Comparison of ENCODE assay signal across 8 cellular contexts in genomic region chr3:100209948-100210776, GRCh38. TPM values are rescaled to one million over a fixed set of nuclear protein-coding genes. Genes with fewer than 3 reads are reported as not detected.
DNase-seq lines count a peak whose midpoint lies in the region; ATAC-seq and TF ChIP-seq lines count a peak whose summit lies in the region.

No MANE protein-coding gene starts in this region.

- in situ Hi-C loops in IMR-90 (cut with MboI; ENCODE audit: low sequenced_read_pairs): no loop called here

- H3K56ac ChIP-seq in IMR-90 (ENCODE audit: extremely low read depth, insufficient read depth, low read length) (peak overlapping the region; percentile 53), mesendoderm (ENCODE audit: low read length) (no peak overlapping the region)

- H2BK15ac ChIP-seq in IMR-90 (ENCODE audit: low read depth, low read length): peak overlapping the region; percentile 98
- no peak overlapping the region for H2BK15ac ChIP-seq in mesendoderm (replicated peaks; ENCODE audit: low read depth)

- CTCF ChIA-PET in IMR-90 (lab: Yijun Ruan, JAX): interaction anchor here (1.0 to 1.3 kb wide), 2 partner anchors 44 to 119 kb away, joined by 3 read pairs; no protein-coding TSS in a partner anchor

- no peaks in the 10 kb centered on the region for H3K79me2 ChIP-seq in mesendoderm (ENCODE audit: control insufficient read depth, insufficient read depth, low read length)

- H3K4me3 ChIP-seq in GM12865 (ENCODE audit: low read depth, low read length) (peak overlapping the region; percentile 37; the same call in 1 of the 2 replicates), IMR-90 (ENCODE audit: insufficient read depth, low read depth, low read length) (no peak overlapping the region), esophagus muscularis mucosa (peak overlapping the region in 1 of 4 donors; percentile 21), skeletal muscle tissue (ENCODE audit: low read length in 3 of 3) (peak overlapping the region in 2 of 3 donors; percentile 33 to 48), mesendoderm (ENCODE audit: low read length) (no peak overlapping the region)

- TF ChIP-seq EP300 in esophagus muscularis mucosa (IDR thresholded peaks at IDR 0.05): no peak

- peak overlapping the region; percentile 88 for H2AK5ac ChIP-seq in IMR-90 (ENCODE audit: low read depth, low read length)
- H2AK5ac ChIP-seq in mesendoderm (ENCODE audit: low read length): no peak overlapping the region

- H2AFZ ChIP-seq in IMR-90 (replicated peaks; ENCODE audit: low read length, poor library complexity): peak overlapping the region; percentile 46

- H3K27me3 ChIP-seq in IMR-90 (ENCODE audit: control insufficient read depth, insufficient read depth, low read length) (no peaks in the 10 kb centered on the region; the same call in 1 of the 2 replicates), esophagus muscularis mucosa (no peaks in the 10 kb centered on the region), skeletal muscle tissue (ENCODE audit: control insufficient read depth in 3 of 3, insufficient read depth in 3 of 3, low read length in 3 of 3) (no peaks in the 10 kb centered on the region), mesendoderm (ENCODE audit: insufficient read depth, low read length, poor library complexity) (no peaks in the 10 kb centered on the region)

- H2BK120ac ChIP-seq in IMR-90 (ENCODE audit: low read depth, low read length) (peak overlapping the region; percentile 96), mesendoderm (ENCODE audit: low read depth, low read length) (no peak overlapping the region)

- DNase-seq in GM12865 (ENCODE audit: low read depth) (peak; percentile 62), IMR-90 (peak; percentile 30), esophagus muscularis mucosa (ENCODE audit: extremely low spot score) (peak; percentile 88), posterior vena cava (ENCODE audit: low spot score) (no peak), epidermal melanocyte (ENCODE audit: insufficient read length, low spot score) (no peak), mesendoderm (no peak)

- H3K36me3 ChIP-seq in IMR-90 (ENCODE audit: control insufficient read depth, insufficient read depth, low read length) (no peaks in the 10 kb centered on the region), esophagus muscularis mucosa (no peaks in the 10 kb centered on the region), skeletal muscle tissue (ENCODE audit: control insufficient read depth in 3 of 3, insufficient read depth in 3 of 3, low read length in 3 of 3) (no peaks in the 10 kb centered on the region), mesendoderm (ENCODE audit: control insufficient read depth, insufficient read depth, low read length) (no peaks in the 10 kb centered on the region)

- peak overlapping the region; percentile 27 to 91 for H4K8ac ChIP-seq in IMR-90 (ENCODE audit: low read depth in 2 of 2, low read length in 2 of 2)
- no peak overlapping the region for H4K8ac ChIP-seq in mesendoderm (ENCODE audit: low read depth, low read length)

- H2AK9ac ChIP-seq in IMR-90 (replicated peaks; ENCODE audit: low read depth, low read length, poor library complexity): peak overlapping the region; percentile 19

- H3K23ac ChIP-seq in IMR-90 (ENCODE audit: low read depth, low read length) (peak overlapping the region; percentile 88), mesendoderm (ENCODE audit: low read length) (no peak overlapping the region)

- POLR2A ChIA-PET in IMR-90 (lab: Charles Lee; ENCODE audit: unreplicated experiment): no interaction called here

- peak overlapping the region; percentile 25 for H3K9ac ChIP-seq in IMR-90 (ENCODE audit: low read depth, low read length)
- H3K9ac ChIP-seq in skeletal muscle tissue (ENCODE audit: low read depth in 1 of 3, low read length in 3 of 3): peak overlapping the region in 1 of 3 donors; percentile 13
- H3K9ac ChIP-seq in mesendoderm (ENCODE audit: low read length): no peak overlapping the region

- H3K4me1 ChIP-seq in IMR-90 (ENCODE audit: control insufficient read depth, insufficient read depth, low read length) (peaks cover 18% of the 10 kb centered on the region), esophagus muscularis mucosa (peaks cover 21 to 47% (median 25%) of the 10 kb centered on the region in 4 donors), skeletal muscle tissue (ENCODE audit: control insufficient read depth in 3 of 3, insufficient read depth in 3 of 3, low read length in 3 of 3) (peaks cover 9 to 12% (median 10%) of the 10 kb centered on the region in 3 donors), mesendoderm (ENCODE audit: control insufficient read depth, low read depth, low read length) (no peaks in the 10 kb centered on the region)

- H2BK20ac ChIP-seq in IMR-90 (ENCODE audit: low read depth, low read length): peak overlapping the region; percentile 83

- WGBS in IMR-90 (ENCODE audit: extremely low coverage in 2 of 2, insufficient read length in 1 of 2), 2 experiments: no CpG with 5 or more reads among the region's 2 CpGs
- 23% methylated on average over 2 of the region's 2 CpGs for WGBS in esophagus muscularis mucosa
- WGBS in mesendoderm (ENCODE audit: extremely low coverage, insufficient coverage, low lambda C conversion rate): no CpG with 5 or more reads among the region's 2 CpGs

- H3K18ac ChIP-seq in IMR-90 (ENCODE audit: low read depth, low read length): peak overlapping the region; percentile 100
- H3K18ac ChIP-seq in mesendoderm (ENCODE audit: low read length): no peak overlapping the region

- no peaks in the 10 kb centered on the region for H4K20me1 ChIP-seq in IMR-90 (ENCODE audit: insufficient read depth, low read length)

- peaks cover 6% of the 10 kb centered on the region for H3K9me1 ChIP-seq in IMR-90 (ENCODE audit: insufficient read depth, low read length)

- dilution Hi-C loops in IMR-90 (cut with HindIII; ENCODE audit: low sequenced_read_pairs, unreplicated experiment): no loop called here

- peak overlapping the region; percentile 91 for H4K91ac ChIP-seq in IMR-90 (ENCODE audit: insufficient read depth, low read depth, low read length)

- H2BK5ac ChIP-seq in IMR-90 (ENCODE audit: low read depth, low read length, poor library complexity, severe bottlenecking): peak overlapping the region; percentile 86
- no peak overlapping the region for H2BK5ac ChIP-seq in mesendoderm (ENCODE audit: low read length)

- H3K9me3 ChIP-seq in IMR-90 (ENCODE audit: control insufficient read depth, insufficient read depth, low read length): no peaks in the 10 kb centered on the region
- H3K9me3 ChIP-seq in esophagus muscularis mucosa: no peaks in the 10 kb centered on the region
- H3K9me3 ChIP-seq in skeletal muscle tissue (ENCODE audit: control insufficient read depth in 3 of 3, low read length in 3 of 3): no peaks in the 10 kb centered on the region

- no TSS peak for BruUV-seq in IMR-90 (replicated peaks; lab: Mats Ljungman, UMichigan)

- H4K5ac ChIP-seq in IMR-90 (ENCODE audit: low read depth, low read length) (peak overlapping the region; percentile 97), mesendoderm (ENCODE audit: low read length) (no peak overlapping the region)

- H3K79me1 ChIP-seq in IMR-90 (ENCODE audit: low read depth in 1 of 2, low read length in 2 of 2) (no peaks in the 10 kb centered on the region), mesendoderm (ENCODE audit: low read length) (no peaks in the 10 kb centered on the region)

- peak overlapping the region; percentile 86; the same call in 1 of the 2 replicates for H3K27ac ChIP-seq in IMR-90 (ENCODE audit: insufficient read depth, low read length)
- H3K27ac ChIP-seq in esophagus muscularis mucosa (replicated peaks in 1 of 4): peak overlapping the region; percentile 74 to 84 (median 78)
- peak overlapping the region; percentile 72 for H3K27ac ChIP-seq in skeletal muscle tissue (ENCODE audit: low read depth, low read length)
- H3K27ac ChIP-seq in mesendoderm (ENCODE audit: low read depth, low read length): no peak overlapping the region

- no peak for TF ChIP-seq CTCF in GM12865 (IDR thresholded peaks at IDR 0.05; ENCODE audit: insufficient read depth, low read depth, low read length, missing control alignments)
- TF ChIP-seq CTCF in IMR-90 (conservative IDR thresholded peaks at IDR 0.05; ENCODE audit: low read depth, low read length): no peak
- no peak for TF ChIP-seq CTCF in esophagus muscularis mucosa (IDR thresholded peaks at IDR 0.05)

- intact Hi-C loops in IMR-90 (cut with micrococcal nuclease): loop anchor here (2.0 kb wide), 3 partner anchors 51 to 169 kb away; no protein-coding TSS in a partner anchor
- intact Hi-C loops in esophagus muscularis mucosa (cut with DNase I): no loop called here
- intact Hi-C loops in posterior vena cava (cut with DNase I): loop anchor here in 1 of 2 donors (10.0 kb wide), 1 partner anchor 45 kb away; no protein-coding TSS in a partner anchor

- TF ChIP-seq RAD21 in IMR-90 (IDR thresholded peaks at IDR 0.05; ENCODE audit: low read length): no peak

- TF ChIP-seq POLR2A in IMR-90 (IDR thresholded peaks at IDR 0.05; ENCODE audit: low read depth, low read length) (no peak), esophagus muscularis mucosa (IDR thresholded peaks at IDR 0.05; ENCODE audit: low read depth) (no peak)

- H3K4me2 ChIP-seq in IMR-90 (ENCODE audit: low read depth, low read length): peak overlapping the region; percentile 92
- H3K4me2 ChIP-seq in mesendoderm (ENCODE audit: low read length): no peak overlapping the region

- ATAC-seq in GM21515 (IDR thresholded peaks at IDR 0.05; ENCODE audit: unreplicated experiment): peak; percentile 97
- ATAC-seq in IMR-90 (ENCODE audit: low read depth): peak; percentile 62

- H3K4ac ChIP-seq in IMR-90 (ENCODE audit: low read depth, low read length): peak overlapping the region; percentile 96
- H3K4ac ChIP-seq in mesendoderm (ENCODE audit: low read depth, low read length): no peak overlapping the region

- peak overlapping the region; percentile 94 for H3K14ac ChIP-seq in IMR-90 (replicated peaks; ENCODE audit: low read depth, low read length)

TF ChIP-seq in IMR-90, 13 proteins besides CTCF, POLR2A, EP300 and RAD21 (continues in another document):
- TF ChIP-seq MXI1 (IDR thresholded peaks at IDR 0.05; ENCODE audit: borderline replicate concordance, low read depth, low read length) (no peak), ELK1 (IDR thresholded peaks at IDR 0.05; ENCODE audit: borderline replicate concordance, low read depth, low read length) (no peak)

RNA-seq across cellular contexts. Expression of gene TBC1D23, which starts 50.6 kb away (rescaled TPM):
- 67.0 and 123 TPM in 2 replicates for total RNA-seq in IMR-90 (2012; rRNA removed)
- polyA plus RNA-seq in IMR-90 (2012; rRNA removed): 16.3 and 21.2 TPM in 2 replicates
- polyA plus RNA-seq in IMR-90 (2012; cell fraction: cytosol; rRNA removed): 3.2 and 4.0 TPM in 2 replicates
- 3.0 and 24.5 TPM in 2 replicates for polyA plus RNA-seq in IMR-90 (2012; cell fraction: nucleus; rRNA removed; ENCODE audit: low replicate concordance)
- 10 to 100 TPM; 21.2 to 32.8 (median 26.9) TPM for total RNA-seq in esophagus muscularis mucosa
- total RNA-seq in skeletal muscle tissue: 45.9 TPM
- 10 to 100 TPM; 45.5 to 54.6 TPM for total RNA-seq in posterior vena cava
- 15.2 TPM for polyA plus RNA-seq in mesendoderm (2013, experiment 1 of 2)
- polyA plus RNA-seq in mesendoderm (2013, experiment 2 of 2): 15.3 TPM

Comparison
In these comparisons a context has a peak if more than half of its experiments do, and no peak if none do; other contexts are left out.
1. DNase-seq: peak in GM12865 (single experiment), IMR-90 (single experiment) and esophagus muscularis mucosa (single experiment); none in posterior vena cava (single experiment), epidermal melanocyte (single experiment) and mesendoderm (single experiment).
2. H3K4me3 ChIP-seq: peak in GM12865 (single experiment) and skeletal muscle tissue (2 of 3); none in IMR-90 (single experiment) and mesendoderm (single experiment).